In genomic region chr1:109404838-109405237, GRCh38 we compare ENCODE assay signal across 16 cellular contexts. TPM values are rescaled to one million over a fixed set of nuclear protein-coding genes. Genes with fewer than 3 reads are reported as not detected.
DNase-seq lines count a peak whose midpoint lies in the region; ATAC-seq and FAIRE-seq lines count a peak whose summit lies in the region.
"Had no signal": no experiment of that assay in that cellular context is flagged by ENCODE, and none has a peak within 500 bp of the region (broad histone marks: within the 10 kb centered on the region; RNA-seq: fewer than 3 reads in every experiment).

No MANE protein-coding gene starts in this region.

- H3K4me1 Mint-ChIP-seq in activated T-cell treated with anti-CD3 and anti-CD28 coated beads, Interleukin-2, amount 50 U/mL, for 4 hours (ENCODE audit: low read depth): peaks cover 18% of the 10 kb centered on the region
- peaks cover 21% of the 10 kb centered on the region for H3K4me1 Mint-ChIP-seq in activated naive CD8-positive, alpha-beta T cell treated with anti-CD3 and anti-CD28 coated beads, Interleukin-2, amount 50 U/mL, for 24 hours
- H3K4me1 Mint-ChIP-seq in stimulated activated memory B cell treated with anti-CD40 and anti-IgM and Interleukin-4, amounts not matched to agents 10 μg/mL and 1 μg/mL and 100 μg/mL, for 72 hours: peaks cover 15% of the 10 kb centered on the region
- H3K4me1 Mint-ChIP-seq: CD14-positive monocyte had no signal

- DNase-seq in activated T-cell treated with anti-CD3 and anti-CD28 coated beads, Interleukin-2, amount 50 U/mL, for 4 hours: no peak
- no peak for DNase-seq in activated T-cell treated with anti-CD3 and anti-CD28 coated beads, Interleukin-2, amount 50 U/mL, for 1 hour
- DNase-seq in OCI-M1 (lab: John Stamatoyannopoulos, UW) (peak; percentile 13), mesenteric fat pad (ENCODE audit: low spot score) (no peak), GM19239 (ENCODE audit: insufficient read length, low spot score) (no peak)
- DNase-seq in activated naive CD8-positive, alpha-beta T cell treated with anti-CD3 and anti-CD28 coated beads, Interleukin-2, amount 50 U/mL, for 24 hours: no peak
- DNase-seq: activated gamma-delta T cell, head of caudate nucleus, left ventricle myocardium superior, NCI-H2107, NCI-H526, occipital lobe had no signal

- no peak overlapping the region for H3K4me3 Mint-ChIP-seq in activated T-cell treated with anti-CD3 and anti-CD28 coated beads, Interleukin-2, amount 50 U/mL, for 4 hours
- no peak overlapping the region for H3K4me3 Mint-ChIP-seq in activated naive CD8-positive, alpha-beta T cell treated with anti-CD3 and anti-CD28 coated beads, Interleukin-2, amount 50 U/mL, for 24 hours
- no peak overlapping the region for H3K4me3 Mint-ChIP-seq in stimulated activated memory B cell treated with anti-CD40 and anti-IgM and Interleukin-4, amounts not matched to agents 10 μg/mL and 1 μg/mL and 100 μg/mL, for 72 hours
- H3K4me3 Mint-ChIP-seq: CD14-positive monocyte had no signal

- H3K27ac Mint-ChIP-seq in activated naive CD8-positive, alpha-beta T cell treated with anti-CD3 and anti-CD28 coated beads, Interleukin-2, amount 50 U/mL, for 24 hours: peak overlapping the region; percentile 72
- peak overlapping the region; percentile 44 for H3K27ac Mint-ChIP-seq in stimulated activated memory B cell treated with anti-CD40 and anti-IgM and Interleukin-4, amounts not matched to agents 10 μg/mL and 1 μg/mL and 100 μg/mL, for 72 hours

- H3K27me3 Mint-ChIP-seq in activated T-cell treated with anti-CD3 and anti-CD28 coated beads, Interleukin-2, amount 50 U/mL, for 4 hours (ENCODE audit: low read depth): no peaks in the 10 kb centered on the region
- H3K27me3 Mint-ChIP-seq in activated naive CD8-positive, alpha-beta T cell treated with anti-CD3 and anti-CD28 coated beads, Interleukin-2, amount 50 U/mL, for 24 hours: no peaks in the 10 kb centered on the region
- H3K27me3 Mint-ChIP-seq in stimulated activated memory B cell treated with anti-CD40 and anti-IgM and Interleukin-4, amounts not matched to agents 10 μg/mL and 1 μg/mL and 100 μg/mL, for 72 hours: no peaks in the 10 kb centered on the region

- peak; percentile 38 to 40 for ATAC-seq in activated T-cell treated with anti-CD3 and anti-CD28 coated beads, Interleukin-2, amount 50 U/mL, for 4 hours
- ATAC-seq in activated naive CD8-positive, alpha-beta T cell treated with anti-CD3 and anti-CD28 coated beads, Interleukin-2, amount 50 U/mL, for 24 hours: peak; percentile 71
- no peak for ATAC-seq in stimulated activated memory B cell treated with anti-CD40 and anti-IgM and Interleukin-4, amounts not matched to agents 10 μg/mL and 1 μg/mL and 100 μg/mL, for 72 hours
- ATAC-seq in GM19395 (IDR thresholded peaks at IDR 0.05; ENCODE audit: unreplicated experiment): no peak
- ATAC-seq: left ventricle myocardium superior had no signal

- H3K36me3 Mint-ChIP-seq in activated T-cell treated with anti-CD3 and anti-CD28 coated beads, Interleukin-2, amount 50 U/mL, for 4 hours (ENCODE audit: insufficient read depth): peaks cover 42% of the 10 kb centered on the region
- H3K36me3 Mint-ChIP-seq in activated naive CD8-positive, alpha-beta T cell treated with anti-CD3 and anti-CD28 coated beads, Interleukin-2, amount 50 U/mL, for 24 hours (ENCODE audit: low read depth): peaks cover 46% of the 10 kb centered on the region
- H3K36me3 Mint-ChIP-seq in stimulated activated memory B cell treated with anti-CD40 and anti-IgM and Interleukin-4, amounts not matched to agents 10 μg/mL and 1 μg/mL and 100 μg/mL, for 72 hours: peaks cover 43% of the 10 kb centered on the region

- no peaks in the 10 kb centered on the region for H3K9me3 Mint-ChIP-seq in activated T-cell treated with anti-CD3 and anti-CD28 coated beads, Interleukin-2, amount 50 U/mL, for 4 hours
- no peaks in the 10 kb centered on the region for H3K9me3 Mint-ChIP-seq in activated naive CD8-positive, alpha-beta T cell treated with anti-CD3 and anti-CD28 coated beads, Interleukin-2, amount 50 U/mL, for 24 hours
- no peaks in the 10 kb centered on the region for H3K9me3 Mint-ChIP-seq in stimulated activated memory B cell treated with anti-CD40 and anti-IgM and Interleukin-4, amounts not matched to agents 10 μg/mL and 1 μg/mL and 100 μg/mL, for 72 hours
- H3K9me3 Mint-ChIP-seq: CD14-positive monocyte had no signal

- no peak for FAIRE-seq in GM19239 (lab: Jason Lieb, UNC)
- FAIRE-seq: GM18507 had no signal

RNA-seq across cellular contexts. Expression of gene SORT1, which starts 7.1 kb away (rescaled TPM):
- total RNA-seq in activated T-cell treated with anti-CD3 and anti-CD28 coated beads, Interleukin-2, amount 50 U/mL, for 4 hours: 1 to 10 TPM; 1.1 to 1.6 (median 1.2) TPM
- total RNA-seq in mesenteric fat pad: 169 TPM

RNA-seq across cellular contexts. Expression of gene PSMA5, which starts 21.4 kb away (rescaled TPM):
- 100 to 1,000 TPM; 298 to 351 (median 300) TPM for total RNA-seq in activated T-cell treated with anti-CD3 and anti-CD28 coated beads, Interleukin-2, amount 50 U/mL, for 4 hours
- 63.9 TPM for total RNA-seq in mesenteric fat pad

Comparison
In these comparisons a context has a peak if more than half of its experiments do, and no peak if none do; other contexts are left out.
1. ATAC-seq: peak in activated T-cell treated with anti-CD3 and anti-CD28 coated beads, Interleukin-2, amount 50 U/mL, for 4 hours (2 of 2) and activated naive CD8-positive, alpha-beta T cell treated with anti-CD3 and anti-CD28 coated beads, Interleukin-2, amount 50 U/mL, for 24 hours (single experiment); none in stimulated activated memory B cell treated with anti-CD40 and anti-IgM and Interleukin-4, amounts not matched to agents 10 μg/mL and 1 μg/mL and 100 μg/mL, for 72 hours (single experiment) and GM19395 (single experiment).
2. RNA of gene SORT1, which starts 7.1 kb away (total RNA-seq): 169 TPM in mesenteric fat pad (single experiment); 1.1 to 1.6 TPM in activated T-cell treated with anti-CD3 and anti-CD28 coated beads, Interleukin-2, amount 50 U/mL, for 4 hours; every median in the first group is over 10 times any median in the second.